29 cellular contexts compared by ENCODE assay signal in the genomic region with DNA sequence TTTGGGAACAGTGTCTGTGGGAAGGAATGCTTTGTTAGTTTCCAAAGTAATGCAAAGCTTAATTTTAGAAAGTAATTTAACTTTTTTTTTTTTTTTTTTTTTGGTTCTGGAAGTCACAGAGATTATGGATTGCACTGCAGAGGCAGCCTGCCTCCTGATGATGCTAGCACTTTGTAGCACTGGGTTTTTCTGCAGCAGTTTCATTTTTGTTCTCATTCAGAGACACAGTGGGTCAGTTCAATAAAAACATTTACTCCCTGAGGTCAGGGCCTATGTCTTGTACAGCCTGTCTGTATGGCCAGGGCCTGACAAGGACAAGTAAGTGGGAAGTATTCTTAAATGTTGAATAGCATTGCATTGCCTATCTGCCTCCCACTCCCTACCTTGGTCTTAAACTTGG. TPM values are rescaled to one million over a fixed set of nuclear protein-coding genes. Genes with fewer than 3 reads are reported as not detected.
A peak's percentile ranks its signal among the peaks of the same experiment; 100 is the strongest.
DNase-seq lines count a peak whose midpoint lies in the region; ATAC-seq and TF ChIP-seq lines count a peak whose summit lies in the region.
"Had no signal": no experiment of that assay in that cellular context is flagged by ENCODE, and none has a peak within 500 bp of the region (broad histone marks: within the 10 kb centered on the region; RNA-seq: fewer than 3 reads in every experiment).

No MANE protein-coding gene starts in this region.

- no peaks in the 10 kb centered on the region for H3K27me3 ChIP-seq in right cardiac atrium (ENCODE audit: control insufficient read depth, insufficient read depth)
- no peaks in the 10 kb centered on the region for H3K27me3 ChIP-seq in mesenchymal stem cell (ENCODE audit: control insufficient read depth in 1 of 2, insufficient read depth in 1 of 2, low read length in 2 of 2)
- no peaks in the 10 kb centered on the region for H3K27me3 ChIP-seq in gastrocnemius medialis
- H3K27me3 ChIP-seq: SJSA1, suprapubic skin had no signal

- peaks cover 2% of the 10 kb centered on the region for H3K79me1 ChIP-seq in mesenchymal stem cell (replicated peaks; ENCODE audit: low read length, poor library complexity, severe bottlenecking)

- in situ Hi-C loops in gastrocnemius medialis (cut with MboI; ENCODE audit: low sequenced_read_pairs in 4 of 4), result loop anchor here in 3 of 4 donors (25.0 kb wide), 2 partner anchors 230 to 670 kb away; no protein-coding TSS in a partner anchor

- H2BK15ac ChIP-seq in mesenchymal stem cell (ENCODE audit: low read depth, poor library complexity, severe bottlenecking), result no peak overlapping the region

- H3K4me1 Mint-ChIP-seq in type B pancreatic cell (ENCODE audit: unreplicated experiment), result peaks cover 18% of the 10 kb centered on the region

- TF ChIP-seq POLR2A in gastrocnemius medialis (IDR thresholded peaks at IDR 0.05), result no peak

- no peak overlapping the region for H2BK120ac ChIP-seq in mesenchymal stem cell (ENCODE audit: low read depth, low read length)

- H3K4me3 ChIP-seq in right cardiac atrium (ENCODE audit: low read length) (no peak overlapping the region), coronary artery (no peak overlapping the region), mesenchymal stem cell (ENCODE audit: insufficient read depth in 1 of 2, low read depth in 1 of 2, low read length in 2 of 2) (no peak overlapping the region), gastrocnemius medialis (no peak overlapping the region)
- H3K4me3 ChIP-seq: GM23338, K562, SJSA1, suprapubic skin had no signal

- H2AFZ ChIP-seq in mesenchymal stem cell (ENCODE audit: low read depth, low read length), result no peak overlapping the region
- H2AFZ ChIP-seq: GM23338 had no signal

- ATAC-seq in right cardiac atrium (no peak), Right ventricle myocardium inferior (no peak), HG03095 (IDR thresholded peaks at IDR 0.05; ENCODE audit: unreplicated experiment) (no peak), omental fat pad (ENCODE audit: low FRiP score) (no peak), gastrocnemius medialis (no peak)
- ATAC-seq: activated CD8-positive, alpha-beta T cell treated with anti-CD3 and anti-CD28 coated beads, Interleukin-2, amount 10 ng/mL, durations not matched to agents 7 days and 5 days; CD8-positive, alpha-beta T cell; GM23338; K562; naive thymus-derived CD4-positive, alpha-beta T cell; stimulated activated naive B cell treated with anti-CD40 and anti-IgM and Interleukin-4, amounts not matched to agents 10 μg/mL and 1 μg/mL and 100 μg/mL, for 72 hours had no signal

- no peaks in the 10 kb centered on the region for H3K9me3 Mint-ChIP-seq in type B pancreatic cell
- H3K9me3 Mint-ChIP-seq: activated naive CD4-positive, alpha-beta T cell treated with anti-CD3 and anti-CD28 coated beads for 36 hours; CD8-positive, alpha-beta T cell; GM23338; stimulated activated naive B cell treated with anti-CD40 and anti-IgM and Interleukin-4, amounts not matched to agents 10 μg/mL and 1 μg/mL and 100 μg/mL, for 72 hours had no signal

- no peaks in the 10 kb centered on the region for H3K36me3 Mint-ChIP-seq in type B pancreatic cell
- H3K36me3 Mint-ChIP-seq: CD8-positive, alpha-beta T cell; naive thymus-derived CD4-positive, alpha-beta T cell; stimulated activated naive B cell treated with anti-CD40 and anti-IgM and Interleukin-4, amounts not matched to agents 10 μg/mL and 1 μg/mL and 100 μg/mL, for 72 hours had no signal

- H3K23ac ChIP-seq in mesenchymal stem cell (ENCODE audit: low read length in 2 of 2), result no peak overlapping the region

- H3K27ac ChIP-seq in right cardiac atrium (ENCODE audit: low read length), result peak overlapping the region; percentile 60
- peak overlapping the region; percentile 83 to 88 for H3K27ac ChIP-seq in coronary artery
- no peak overlapping the region for H3K27ac ChIP-seq in mesenchymal stem cell (ENCODE audit: low read length, poor library complexity, severe bottlenecking)
- H3K27ac ChIP-seq in gastrocnemius medialis, result no peak overlapping the region
- H3K27ac ChIP-seq: SJSA1, WERI-Rb-1 had no signal

- H3K4me2 ChIP-seq in mesenchymal stem cell (ENCODE audit: low read length, poor library complexity, severe bottlenecking), result no peak overlapping the region
- H3K4me2 ChIP-seq: GM23338 had no signal

- H3K27ac Mint-ChIP-seq in type B pancreatic cell, result no peak overlapping the region
- H3K27ac Mint-ChIP-seq: activated CD8-positive, alpha-beta T cell treated with anti-CD3 and anti-CD28 coated beads, Interleukin-2, amount 10 ng/mL, durations not matched to agents 7 days and 5 days; activated naive CD4-positive, alpha-beta T cell treated with anti-CD3 and anti-CD28 coated beads for 36 hours; CD8-positive, alpha-beta T cell; GM23338; stimulated activated naive B cell treated with anti-CD40 and anti-IgM and Interleukin-4, amounts not matched to agents 10 μg/mL and 1 μg/mL and 100 μg/mL, for 72 hours had no signal

- no peak for TF ChIP-seq CTCF in coronary artery (IDR thresholded peaks at IDR 0.05)
- no peak for TF ChIP-seq CTCF in type B pancreatic cell (conservative IDR thresholded peaks at IDR 0.05)
- no peak for TF ChIP-seq CTCF in omental fat pad (IDR thresholded peaks at IDR 0.05)
- TF ChIP-seq CTCF in gastrocnemius medialis (IDR thresholded peaks at IDR 0.05 in 4 of 5, conservative IDR thresholded peaks at IDR 0.05 in 1 of 5), result no peak

- H3K4me3 Mint-ChIP-seq in type B pancreatic cell, result peak overlapping the region; percentile 24
- H3K4me3 Mint-ChIP-seq: activated CD8-positive, alpha-beta T cell treated with anti-CD3 and anti-CD28 coated beads, Interleukin-2, amount 10 ng/mL, durations not matched to agents 7 days and 5 days; activated naive CD4-positive, alpha-beta T cell treated with anti-CD3 and anti-CD28 coated beads for 36 hours; CD8-positive, alpha-beta T cell; GM23338; stimulated activated naive B cell treated with anti-CD40 and anti-IgM and Interleukin-4, amounts not matched to agents 10 μg/mL and 1 μg/mL and 100 μg/mL, for 72 hours had no signal

- no peaks in the 10 kb centered on the region for H3K9me3 ChIP-seq in right cardiac atrium (ENCODE audit: control insufficient read depth, low read length)
- no peaks in the 10 kb centered on the region for H3K9me3 ChIP-seq in mesenchymal stem cell (ENCODE audit: control insufficient read depth, low read length)
- H3K9me3 ChIP-seq in gastrocnemius medialis, result no peaks in the 10 kb centered on the region
- H3K9me3 ChIP-seq: SJSA1, suprapubic skin had no signal

- intact Hi-C loops in right cardiac atrium (cut with DNase I), result loop anchor here (2.0 to 10.0 kb wide), 10 partner anchors 50 to 315 kb away; partner anchors contain the start of genes FSTL1 (in 2 of the 4) and LRRC58 (in 1 of the 4)
- intact Hi-C loops in Right ventricle myocardium inferior (cut with DNase I), result loop anchor here (5.0 kb wide), 1 partner anchor 50 kb away; no protein-coding TSS in a partner anchor
- intact Hi-C loops in gastrocnemius medialis (cut with DNase I; ENCODE audit: low total_unique reads), result no loop called here

- H3K36me3 ChIP-seq in mesenchymal stem cell (ENCODE audit: control insufficient read depth in 1 of 2, insufficient read depth in 2 of 2, low read depth in 1 of 2, low read length in 2 of 2) (no peaks in the 10 kb centered on the region), gastrocnemius medialis (no peaks in the 10 kb centered on the region)
- H3K36me3 ChIP-seq: SJSA1, suprapubic skin, WERI-Rb-1 had no signal

- no peak overlapping the region for H2BK12ac ChIP-seq in mesenchymal stem cell (ENCODE audit: low read length in 2 of 2)

- no peak overlapping the region for H3K4ac ChIP-seq in mesenchymal stem cell (ENCODE audit: low read depth in 1 of 2, low read length in 2 of 2)

- H3K27me3 Mint-ChIP-seq in type B pancreatic cell, result no peaks in the 10 kb centered on the region

- no peak overlapping the region for H4K91ac ChIP-seq in mesenchymal stem cell (ENCODE audit: low read length)

- H3K9ac ChIP-seq in mesenchymal stem cell (ENCODE audit: low read length), result peak overlapping the region; percentile 13

- H3K18ac ChIP-seq in mesenchymal stem cell (ENCODE audit: low read depth in 1 of 2, low read length in 2 of 2), result peak overlapping the region in 1 of 2 experiments; percentile 5

- no peak overlapping the region for H2BK5ac ChIP-seq in mesenchymal stem cell (ENCODE audit: low read depth, low read length, poor library complexity, severe bottlenecking)

- peak in 1 of 3 donors; percentile 62 for DNase-seq in right cardiac atrium
- DNase-seq in Right ventricle myocardium inferior (ENCODE audit: missing footprints), result no peak
- no peak for DNase-seq in coronary artery (ENCODE audit: low spot score)
- peak; percentile 6 for DNase-seq in mesenchymal stem cell
- DNase-seq in type B pancreatic cell (ENCODE audit: extremely low spot score, unreplicated experiment), result no peak
- DNase-seq in omental fat pad (ENCODE audit: low spot score), result no peak
- no peak for DNase-seq in gastrocnemius medialis
- DNase-seq: activated CD4-positive, alpha-beta T cell treated with anti-CD3 and anti-CD28 coated beads for 4 hours; activated CD8-positive, alpha-beta T cell treated with anti-CD3 and anti-CD28 coated beads, Interleukin-2, amount 10 ng/mL, durations not matched to agents 7 days and 5 days; activated naive CD4-positive, alpha-beta T cell treated with anti-CD3 and anti-CD28 coated beads for 36 hours; amniotic stem cell; CD8-positive, alpha-beta T cell; effector CD8-positive, alpha-beta T cell; foreskin fibroblast; hypothalamus; naive thymus-derived CD4-positive, alpha-beta T cell; NCI-H1105; NCI-H187; NCI-H2171; NCI-H510A; occipital lobe; stimulated activated naive B cell treated with anti-CD40 and anti-IgM and Interleukin-4, amounts not matched to agents 10 μg/mL and 1 μg/mL and 100 μg/mL, for 72 hours; T1000; WERI-Rb-1 had no signal

- peak overlapping the region; percentile 13 for H2AK5ac ChIP-seq in mesenchymal stem cell (ENCODE audit: low read length, severe bottlenecking)

- no peak overlapping the region for H4K8ac ChIP-seq in mesenchymal stem cell (ENCODE audit: low read length)

- H3K4me1 ChIP-seq in right cardiac atrium (ENCODE audit: control insufficient read depth, insufficient read depth, low read length), result peaks cover 13% of the 10 kb centered on the region
- peaks cover 8% of the 10 kb centered on the region for H3K4me1 ChIP-seq in mesenchymal stem cell (ENCODE audit: control insufficient read depth, insufficient read depth, low read depth, low read length)
- H3K4me1 ChIP-seq in gastrocnemius medialis, result peaks cover 18 to 33% of the 10 kb centered on the region in 2 donors

- no peak overlapping the region for H3K14ac ChIP-seq in mesenchymal stem cell (ENCODE audit: low read length in 2 of 2)

RNA-seq across cellular contexts. Expression of gene NDUFB4, which starts 39.0 kb away (rescaled TPM):
- total RNA-seq in right cardiac atrium (100 to 1,000 TPM; 286 to 426 (median 372) TPM), Right ventricle myocardium inferior (629 TPM), type B pancreatic cell (ENCODE audit: low replicate concordance) (129 and 171 TPM in 2 replicates), omental fat pad (100 to 1,000 TPM in 1 of 4 donors, 10 to 100 TPM in 3; 54.9 to 109 (median 74.1) TPM), gastrocnemius medialis (100 to 1,000 TPM; 186 to 413 (median 377) TPM)
- polyA plus RNA-seq in right cardiac atrium, result 667 TPM
- polyA plus RNA-seq in mesenchymal stem cell (2013, experiment 1 of 2), result 376 TPM
- polyA plus RNA-seq in mesenchymal stem cell (2013, experiment 2 of 2), result 362 TPM

Comparison
In these comparisons a context has a peak if more than half of its experiments do, and no peak if none do; other contexts are left out.
1. H3K27ac ChIP-seq: peak in right cardiac atrium (single experiment) and coronary artery (2 of 2); none in mesenchymal stem cell (single experiment) and gastrocnemius medialis (0 of 4).